In the genomic region with DNA sequence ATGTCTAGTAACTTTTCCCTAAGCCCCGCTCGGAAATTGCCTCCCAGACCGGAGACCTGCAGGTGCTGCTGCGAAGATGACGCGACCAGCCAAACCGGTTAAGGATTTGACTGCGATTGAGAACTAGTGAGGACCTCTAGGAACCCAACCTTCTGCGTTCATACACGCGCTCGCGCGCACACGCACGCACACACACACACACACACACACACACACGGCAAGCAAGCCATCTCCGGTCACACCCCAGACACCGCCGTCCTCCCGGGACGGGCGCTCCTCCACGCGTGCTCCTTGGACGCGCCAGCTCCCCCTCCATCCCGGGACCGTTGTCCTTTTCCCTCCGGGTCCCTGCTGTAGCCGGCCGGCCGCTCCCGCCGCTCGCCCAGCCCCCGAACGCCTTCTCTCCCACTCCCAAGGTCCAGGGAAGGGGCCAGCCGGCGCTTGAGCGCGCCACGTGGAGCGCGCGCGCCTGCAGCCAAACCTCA, we compare ENCODE assay signal across 8 cellular contexts. TPM values are rescaled to one million over a fixed set of nuclear protein-coding genes. Genes with fewer than 3 reads are reported as not detected.
DNase-seq lines count a peak whose midpoint lies in the region; ATAC-seq and TF ChIP-seq lines count a peak whose summit lies in the region.

No MANE protein-coding gene starts in this region.

- H3K4me2 ChIP-seq in PC-9 = peak overlapping the region; percentile 98

- H3K79me2 ChIP-seq in PC-9 (ENCODE audit: low read depth) = peaks cover 42% of the 10 kb centered on the region

- POLR2A ChIA-PET in PC-9 (lab: Charles Lee; ENCODE audit: unreplicated experiment) = no interaction called here

- peak; percentile 6 for ATAC-seq in HG03280 (IDR thresholded peaks at IDR 0.05; ENCODE audit: unreplicated experiment)
- ATAC-seq in body of pancreas = peak; percentile 51
- peak; percentile 55 to 60 for ATAC-seq in gastrocnemius medialis

- in situ Hi-C loops in gastrocnemius medialis (cut with MboI; ENCODE audit: low sequenced_read_pairs in 4 of 4) = loop anchor here in 1 of 4 donors (5.0 kb wide), 1 partner anchor 113 kb away; no protein-coding TSS in a partner anchor

- DNase-seq in DMS79 (lab: John Stamatoyannopoulos, UW) (peak; percentile 11), DMS79 treated with DMSO at 0.1 percent for 48 hours (lab: John Stamatoyannopoulos, UW) (no peak), PC-9 (peak; percentile 72 to 88), body of pancreas (peak; percentile 80 to 88 (median 84)), gastrocnemius medialis (peak; percentile 81 to 83)
- no peak for DNase-seq in stimulated activated naive CD4-positive, alpha-beta T cell treated with Interleukin-2 at 50 U/mL for 16 hours (lab: John Stamatoyannopoulos, UW)

- TF ChIP-seq POLR2A in body of pancreas (IDR thresholded peaks at IDR 0.05) = peak in 2 of 3 donors; percentile 72 to 74
- peak; percentile 52 to 89 for TF ChIP-seq POLR2A in gastrocnemius medialis (IDR thresholded peaks at IDR 0.05)

- H4K20me1 ChIP-seq in PC-9 (ENCODE audit: insufficient read depth) = no peaks in the 10 kb centered on the region; the same call in 1 of the 2 replicates

- 0 to 1% methylated on average over 19 to 47 of the region's 47 CpGs for WGBS in body of pancreas, 2 donors

- peaks cover 29% of the 10 kb centered on the region for H3F3A ChIP-seq in PC-9 (ENCODE audit: insufficient read depth, low read depth)

- H3K36me3 ChIP-seq in PC-9 (ENCODE audit: low read depth) (no peaks in the 10 kb centered on the region), body of pancreas (replicated peaks in 1 of 2; ENCODE audit: insufficient read depth in 1 of 2, low read depth in 2 of 2) (no peaks in the 10 kb centered on the region), gastrocnemius medialis (no peaks in the 10 kb centered on the region)

- H3K9me2 ChIP-seq in PC-9 (ENCODE audit: insufficient read depth) = no peaks in the 10 kb centered on the region; the same call in 1 of the 2 replicates

- peak overlapping the region; percentile 41; the same call in 1 of the 2 replicates for H3K27ac ChIP-seq in PC-9
- H3K27ac ChIP-seq in body of pancreas = peak overlapping the region; percentile 72 to 86 (median 83)
- H3K27ac ChIP-seq in gastrocnemius medialis = peak overlapping the region; percentile 90 to 98 (median 93)

- H3K27me3 ChIP-seq in PC-9 (ENCODE audit: insufficient read depth, low read depth) (no peaks in the 10 kb centered on the region), body of pancreas (no peaks in the 10 kb centered on the region), gastrocnemius medialis (no peaks in the 10 kb centered on the region)

- CTCF ChIA-PET in PC-9 (lab: Charles Lee) = no interaction called here

- intact Hi-C loops in PC-9 (cut with micrococcal nuclease; ENCODE audit: unreplicated experiment) (loop anchor here (2.0 to 5.0 kb wide), 2 partner anchors 64 to 157 kb away; partner anchors contain the start of gene LMO7), body of pancreas (cut with DNase I) (loop anchor here (5.0 kb wide), 1 partner anchor 108 kb away; no protein-coding TSS in a partner anchor), gastrocnemius medialis (cut with DNase I; ENCODE audit: low total_unique reads) (loop anchor here (2.0 to 5.0 kb wide), 2 partner anchors 68 to 163 kb away; partner anchors contain the start of gene UCHL3)

- no TSS peak for BruUV-seq in PC-9 (replicated peaks; lab: Mats Ljungman, UMichigan)

- H3K4me1 ChIP-seq in PC-9 (replicated peaks; ENCODE audit: insufficient read depth) (peaks cover 32% of the 10 kb centered on the region), body of pancreas (peaks cover 25% of the 10 kb centered on the region), gastrocnemius medialis (peaks cover 36 to 54% of the 10 kb centered on the region in 2 donors)

- peak overlapping the region; percentile 96 for H2AFZ ChIP-seq in PC-9

- H3K9me3 ChIP-seq in PC-9 (ENCODE audit: insufficient read depth, low read depth) (no peaks in the 10 kb centered on the region), body of pancreas (no peaks in the 10 kb centered on the region), iPS-18c (ENCODE audit: control insufficient read depth, insufficient read depth, low read length) (no peaks in the 10 kb centered on the region), gastrocnemius medialis (no peaks in the 10 kb centered on the region)

- peak overlapping the region; percentile 64 for H3K4me3 ChIP-seq in PC-9
- peak overlapping the region; percentile 49 to 98 for H3K4me3 ChIP-seq in body of pancreas
- peak overlapping the region; percentile 82 for H3K4me3 ChIP-seq in iPS-18c (ENCODE audit: insufficient read depth, low read depth, low read length)
- peak overlapping the region; percentile 85 to 95 (median 94) for H3K4me3 ChIP-seq in gastrocnemius medialis

- TF ChIP-seq CTCF in PC-9 (conservative IDR thresholded peaks at IDR 0.05) (no peak), body of pancreas (IDR thresholded peaks at IDR 0.05) (no peak), gastrocnemius medialis (IDR thresholded peaks at IDR 0.05 in 4 of 5, conservative IDR thresholded peaks at IDR 0.05 in 1 of 5) (no peak)

RNA-seq across cellular contexts. Expression of gene TBC1D4, which starts 1.2 kb away (rescaled TPM):
- total RNA-seq in PC-9 (2021) = 15.7 and 19.5 TPM in 2 replicates
- 10 to 100 TPM; 28.3 to 29.7 TPM for total RNA-seq in body of pancreas
- 100 to 1,000 TPM in 3 of 4 donors, 10 to 100 TPM in 1; 49.9 to 279 (median 211) TPM for total RNA-seq in gastrocnemius medialis

RNA-seq across cellular contexts. Expression of gene COMMD6, which starts 56.9 kb away (rescaled TPM):
- total RNA-seq in PC-9 (2021) = 117 and 118 TPM in 2 replicates
- 100 to 1,000 TPM in 1 of 2 donors, 1 to 10 TPM in 1; 6.3 to 286 TPM for total RNA-seq in body of pancreas
- 10 to 100 TPM; 17.0 to 29.4 (median 20.4) TPM for total RNA-seq in gastrocnemius medialis

Comparison
In these comparisons a context has a peak if more than half of its experiments do, and no peak if none do; other contexts are left out.
1. DNase-seq: peak in DMS79 (single experiment), PC-9 (2 of 2), body of pancreas (4 of 4) and gastrocnemius medialis (2 of 2); none in DMS79 treated with DMSO at 0.1 percent for 48 hours (single experiment) and stimulated activated naive CD4-positive, alpha-beta T cell treated with Interleukin-2 at 50 U/mL for 16 hours (single experiment).
2. ATAC-seq: peak in every context shown above with its lines; median percentile 58 in gastrocnemius medialis; 51 in body of pancreas; 6 in HG03280.
3. H3K27ac ChIP-seq: peak in every context shown above with its lines; median percentile 93 in gastrocnemius medialis; 83 in body of pancreas; 41 in PC-9.
4. Peak in every context shown above with its lines, with median percentiles within 50 percentile points of each other: H3K4me3 ChIP-seq.